In genomic region chr7:129492406-129492805, GRCh38 we compare ENCODE assay signal across 26 cellular contexts. TPM values are rescaled to one million over a fixed set of nuclear protein-coding genes. Genes with fewer than 3 reads are reported as not detected.
"Had no signal": no experiment of that assay in that cellular context is flagged by ENCODE, and none has a peak within 500 bp of the region (broad histone marks: within the 10 kb centered on the region; RNA-seq: fewer than 3 reads in every experiment).

No MANE protein-coding gene starts in this region.

- H3K4me3 ChIP-seq: ascending aorta, hepatocyte, left lung, pancreas, psoas muscle, right atrium auricular region, spleen, thoracic aorta, upper lobe of right lung had no signal

- H3K4me3 Mint-ChIP-seq: activated CD4-positive, alpha-beta T cell treated with anti-CD3 and anti-CD28 coated beads, Interleukin-2, amount 10 ng/mL, durations not matched to agents 7 days and 5 days; activated CD8-positive, alpha-beta T cell treated with anti-CD3 and anti-CD28 coated beads, Interleukin-2, amount 10 ng/mL, durations not matched to agents 7 days and 5 days; activated T-cell treated with anti-CD3 and anti-CD28 coated beads, Interleukin-2, amount 50 U/mL, for 24 hours; dendritic cell treated with granulocyte-macrophage colony-stimulating factor and Interleukin-4, amounts not matched to agents 40 ng/mL and 50 ng/mL, for 4 days; immature natural killer cell; natural killer cell treated with Interleukin-12 subunit alpha and Interleukin-12 subunit beta and Interleukin-15 and Interleukin-18, amount 100 ng/mL, for 72 hours had no signal

- H3K27me3 Mint-ChIP-seq: activated CD4-positive, alpha-beta T cell treated with anti-CD3 and anti-CD28 coated beads, Interleukin-2, amount 10 ng/mL, durations not matched to agents 7 days and 5 days; activated T-cell treated with anti-CD3 and anti-CD28 coated beads, Interleukin-2, amount 50 U/mL, for 24 hours; natural killer cell treated with Interleukin-12 subunit alpha and Interleukin-12 subunit beta and Interleukin-15 and Interleukin-18, amount 100 ng/mL, for 72 hours had no signal

- H3K36me3 Mint-ChIP-seq: immature natural killer cell; natural killer cell treated with Interleukin-12 subunit alpha and Interleukin-12 subunit beta and Interleukin-15 and Interleukin-18, amount 100 ng/mL, for 72 hours had no signal

- H2AFZ ChIP-seq: hepatocyte had no signal

- H3K4me1 ChIP-seq: ascending aorta, left lung, pancreas, psoas muscle, right atrium auricular region, spleen, upper lobe of right lung had no signal

- H3K36me3 ChIP-seq: ascending aorta, brain microvascular endothelial cell, left lung, neutrophil, pancreas, right atrium auricular region, spleen, thoracic aorta, upper lobe of right lung had no signal

- H3K27ac Mint-ChIP-seq: activated CD4-positive, alpha-beta T cell treated with anti-CD3 and anti-CD28 coated beads, Interleukin-2, amount 10 ng/mL, durations not matched to agents 7 days and 5 days; activated CD8-positive, alpha-beta T cell treated with anti-CD3 and anti-CD28 coated beads, Interleukin-2, amount 10 ng/mL, durations not matched to agents 7 days and 5 days; dendritic cell treated with granulocyte-macrophage colony-stimulating factor and Interleukin-4, amounts not matched to agents 40 ng/mL and 50 ng/mL, for 4 days; immature natural killer cell; natural killer cell treated with Interleukin-12 subunit alpha and Interleukin-12 subunit beta and Interleukin-15 and Interleukin-18, amount 100 ng/mL, for 72 hours had no signal

- H3K27me3 ChIP-seq: ascending aorta, brain microvascular endothelial cell, hepatocyte, left lung, pancreas, right atrium auricular region, spleen, upper lobe of right lung had no signal

- H3K9me3 ChIP-seq: ascending aorta, left lung, neutrophil, pancreas, psoas muscle, right atrium auricular region, spleen, thoracic aorta, upper lobe of right lung had no signal

- H3K27ac ChIP-seq: ascending aorta, brain microvascular endothelial cell, hepatocyte, left lung, neutrophil, pancreas, psoas muscle, right atrium auricular region, spleen, thoracic aorta, upper lobe of right lung had no signal

- ATAC-seq: natural killer cell treated with Interleukin-12 subunit alpha and Interleukin-12 subunit beta and Interleukin-15 and Interleukin-18, amount 100 ng/mL, for 72 hours; pancreas; upper lobe of right lung had no signal

- H3K4me2 ChIP-seq: hepatocyte had no signal

- DNase-seq: activated CD4-positive, CD25-positive, alpha-beta regulatory T cell; activated CD8-positive, alpha-beta T cell treated with anti-CD3 and anti-CD28 coated beads, Interleukin-2, amount 10 ng/mL, durations not matched to agents 7 days and 5 days; activated effector memory CD4-positive, alpha-beta T cell treated with Interleukin-2 at 50 U/mL for 16 hours; activated T-cell treated with anti-CD3 and anti-CD28 coated beads, Interleukin-2, amount 50 U/mL, for 24 hours; caudate nucleus; effector CD4-positive, alpha-beta T cell; glutamatergic neuron; immature natural killer cell; left lung; pancreas; psoas muscle; spleen; stimulated activated CD4-positive, alpha-beta T cell treated with anti-CD3 and anti-CD28 coated beads, Interleukin-4, amount 100 ng/mL, for 1 hour; stimulated activated naive CD4-positive, alpha-beta T cell treated with Interleukin-2 at 50 U/mL for 16 hours; upper lobe of right lung had no signal

- H3K9me3 Mint-ChIP-seq: activated CD4-positive, alpha-beta T cell treated with anti-CD3 and anti-CD28 coated beads, Interleukin-2, amount 10 ng/mL, durations not matched to agents 7 days and 5 days; activated naive CD4-positive, alpha-beta T cell treated with anti-CD3 and anti-CD28 coated beads, Interleukin-2, amount 50 U/mL, for 72 hours; activated T-cell treated with anti-CD3 and anti-CD28 coated beads, Interleukin-2, amount 50 U/mL, for 24 hours; dendritic cell treated with granulocyte-macrophage colony-stimulating factor and Interleukin-4, amounts not matched to agents 40 ng/mL and 50 ng/mL, for 4 days; immature natural killer cell; natural killer cell treated with Interleukin-12 subunit alpha and Interleukin-12 subunit beta and Interleukin-15 and Interleukin-18, amount 100 ng/mL, for 72 hours had no signal

RNA-seq across cellular contexts. Expression of gene SMKR1, which starts 9.9 kb away (rescaled TPM):
- total RNA-seq: ascending aorta, hepatocyte, kidney epithelial cell, right atrium auricular region, thoracic aorta, upper lobe of right lung had no signal
